8 cellular contexts compared by ENCODE assay signal in genomic region chr11:14892036-14892556, GRCh38. TPM values are rescaled to one million over a fixed set of nuclear protein-coding genes. Genes with fewer than 3 reads are reported as not detected.
DNase-seq lines count a peak whose midpoint lies in the region; ATAC-seq, FAIRE-seq and TF ChIP-seq lines count a peak whose summit lies in the region.

CYP2R1 (minus strand) TSS chr11:14892231; CDS start chr11:14892205, 26 bp downstream.

- CTCF ChIA-PET in endothelial cell of umbilical vein (lab: Charles Lee) = interaction anchor here (0.7 to 8.1 kb wide), 6 partner anchors 10 to 362 kb away, joined by 3 to 154 read pairs (median 4); no protein-coding TSS in a partner anchor

- H3K79me2 ChIP-seq in OCI-LY3 (ENCODE audit: low read length) = peaks cover 4% of the 10 kb centered on the region; the same call in 1 of the 2 replicates
- H3K79me2 ChIP-seq in endothelial cell of umbilical vein (ENCODE audit: control insufficient read depth, insufficient read depth, low read length) = no peaks in the 10 kb centered on the region

- H4K20me1 ChIP-seq in OCI-LY3 (ENCODE audit: insufficient read depth, low read length) (no peaks in the 10 kb centered on the region), endothelial cell of umbilical vein (replicated peaks; ENCODE audit: control insufficient read depth, extremely low read depth, insufficient read depth, low read length) (no peaks in the 10 kb centered on the region)

- H3K9me1 ChIP-seq in endothelial cell of umbilical vein (replicated peaks; ENCODE audit: control insufficient read depth, extremely low read depth, insufficient read depth, low read length) = no peaks in the 10 kb centered on the region

- no peaks in the 10 kb centered on the region for H3K36me3 ChIP-seq in OCI-LY3 (replicated peaks; ENCODE audit: low read depth, low read length)
- H3K36me3 ChIP-seq in endothelial cell of umbilical vein (ENCODE audit: control insufficient read depth in 2 of 2, extremely low read depth in 1 of 2, insufficient read depth in 2 of 2, low read length in 2 of 2) = no peaks in the 10 kb centered on the region

- DNase-seq in DMS 273 (lab: John Stamatoyannopoulos, UW; ENCODE audit: unreplicated experiment) = peak; percentile 95
- peak; percentile 89 for DNase-seq in HuH-7.5 (ENCODE audit: low spot score)
- DNase-seq in activated T-cell treated with anti-CD3 and anti-CD28 coated beads for 24 hours (ENCODE audit: low read depth) = peak; percentile 85
- peak; percentile 98 for DNase-seq in endothelial cell of umbilical vein (ENCODE audit: low read depth, low spot score)
- peak; percentile 72 to 81 for DNase-seq in stimulated activated CD8-positive, alpha-beta memory T cell treated with anti-CD3 and anti-CD28 coated beads, Interleukin-4, amount 100 ng/mL, for 1 hour (ENCODE audit: low read depth in 2 of 2, low spot score in 1 of 2)

- dilution Hi-C loops in endothelial cell of umbilical vein (cut with MboI; ENCODE audit: extremely low pct_ligation_motif_present, low sequenced_read_pairs) = no loop called here

- H3K9me3 ChIP-seq in OCI-LY3 (ENCODE audit: insufficient read depth, low read length) (no peaks in the 10 kb centered on the region), endothelial cell of umbilical vein (replicated peaks; ENCODE audit: control insufficient read depth, insufficient read depth, low read length) (no peaks in the 10 kb centered on the region), mononuclear cell (ENCODE audit: low read depth, low read length) (no peaks in the 10 kb centered on the region)

- peaks cover 15% of the 10 kb centered on the region for H3K4me1 ChIP-seq in OCI-LY3 (ENCODE audit: low read length)
- peaks cover 9% of the 10 kb centered on the region for H3K4me1 ChIP-seq in endothelial cell of umbilical vein (ENCODE audit: control insufficient read depth, extremely low read depth, insufficient read depth, low read length)
- peaks cover 26% of the 10 kb centered on the region for H3K4me1 ChIP-seq in mononuclear cell (ENCODE audit: insufficient read depth, low read length)

- intact Hi-C loops in endothelial cell of umbilical vein (cut with micrococcal nuclease) = loop anchor here (5.0 kb wide), 2 partner anchors 250 to 315 kb away; partner anchors contain the start of gene PDE3B

- TF ChIP-seq CTCF in OCI-LY3 (IDR thresholded peaks at IDR 0.05; ENCODE audit: low read depth, low read length) (no peak; the same call in 1 of the 2 replicates), endothelial cell of umbilical vein (IDR thresholded peaks at IDR 0.05; ENCODE audit: extremely low read depth in 1 of 2, insufficient read depth in 1 of 2, low read depth in 1 of 2, low read length in 2 of 2) (no peak)

- peak; percentile 93 for FAIRE-seq in endothelial cell of umbilical vein (lab: Jason Lieb, UNC)

- POLR2A ChIA-PET in endothelial cell of umbilical vein (lab: Charles Lee) = interaction anchor here (1.2 to 1.6 kb wide), 3 partner anchors 11 to 16 kb away, joined by 3 to 7 read pairs (median 7); no protein-coding TSS in a partner anchor

- ATAC-seq in GM21528 (IDR thresholded peaks at IDR 0.05; ENCODE audit: low FRiP score, unreplicated experiment) = peak; percentile 97

- peak within 1 kb of the TSS; percentile 75 for H3K9ac ChIP-seq in OCI-LY3 (ENCODE audit: low read length)
- H3K9ac ChIP-seq in endothelial cell of umbilical vein (replicated peaks; ENCODE audit: extremely low read depth, insufficient read depth, low read length) = peak within 1 kb of the TSS; percentile 61

- H3K27me3 ChIP-seq in OCI-LY3 (ENCODE audit: low read depth, low read length) (no peaks in the 10 kb centered on the region), endothelial cell of umbilical vein (ENCODE audit: control insufficient read depth in 2 of 2, insufficient read depth in 2 of 2, low read length in 2 of 2) (no peaks in the 10 kb centered on the region), mononuclear cell (ENCODE audit: insufficient read depth, low read length) (no peaks in the 10 kb centered on the region)

- peak within 1 kb of the TSS; percentile 74 for H3K27ac ChIP-seq in OCI-LY3 (ENCODE audit: low read length)
- H3K27ac ChIP-seq in endothelial cell of umbilical vein (ENCODE audit: insufficient read depth, low read depth, low read length) = peak within 1 kb of the TSS; percentile 54

- H2AFZ ChIP-seq in OCI-LY3 (ENCODE audit: low read depth, low read length) (peak within 1 kb of the TSS; percentile 72), endothelial cell of umbilical vein (ENCODE audit: low read depth, low read length) (peak within 1 kb of the TSS; percentile 91)

- TF ChIP-seq POLR2A in endothelial cell of umbilical vein (IDR thresholded peaks at IDR 0.05; ENCODE audit: low read depth, low read length) = no peak

- no TSS peak for BruUV-seq in endothelial cell of umbilical vein (replicated peaks; lab: Mats Ljungman, UMichigan)

- H3K4me2 ChIP-seq in OCI-LY3 (ENCODE audit: low read length) = peak within 1 kb of the TSS; percentile 83
- H3K4me2 ChIP-seq in endothelial cell of umbilical vein (ENCODE audit: insufficient read depth, low read length) = peak within 1 kb of the TSS; percentile 86

- H3K4me3 ChIP-seq in OCI-LY3 (ENCODE audit: low read length) = peak within 1 kb of the TSS; percentile 82
- peak within 1 kb of the TSS; percentile 52 to 73 (median 60) for H3K4me3 ChIP-seq in endothelial cell of umbilical vein (replicated peaks in 1 of 3; ENCODE audit: insufficient read depth in 1 of 3, low read depth in 1 of 3, low read length in 3 of 3)
- peak within 1 kb of the TSS; percentile 66 for H3K4me3 ChIP-seq in mononuclear cell (ENCODE audit: low read length)

TF ChIP-seq in endothelial cell of umbilical vein, 7 proteins besides CTCF, POLR2A, EP300 and RAD21:
- no peak for TF ChIP-seq EZH2 (IDR thresholded peaks at IDR 0.05; ENCODE audit: borderline replicate concordance, low read depth, low read length, severe bottlenecking)
- TF ChIP-seq JUN (IDR thresholded peaks at IDR 0.05; ENCODE audit: borderline replicate concordance, insufficient read depth, insufficient read length, low read depth) = no peak
- TF ChIP-seq MYC (IDR thresholded peaks at IDR 0.05; ENCODE audit: low read depth, low read length) = no peak
- no peak for TF ChIP-seq POLR2AphosphoS5 (IDR thresholded peaks at IDR 0.05; ENCODE audit: insufficient read depth, low read depth, low read length)
- no peak for TF ChIP-seq FOS (IDR thresholded peaks at IDR 0.05; ENCODE audit: borderline replicate concordance, insufficient read depth, low read length)
- TF ChIP-seq, protein P1, sequence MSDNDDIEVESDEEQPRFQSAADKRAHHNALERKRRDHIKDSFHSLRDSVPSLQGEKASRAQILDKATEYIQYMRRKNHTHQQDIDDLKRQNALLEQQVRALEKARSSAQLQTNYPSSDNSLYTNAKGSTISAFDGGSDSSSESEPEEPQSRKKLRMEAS (IDR thresholded peaks at IDR 0.05; ENCODE audit: insufficient read depth, insufficient read length) = no peak
- no peak for TF ChIP-seq GATA2 (IDR thresholded peaks at IDR 0.05; ENCODE audit: insufficient read depth, insufficient read length, low read depth, low read length)

RNA-seq across cellular contexts. Expression of gene CYP2R1, which starts in this region (rescaled TPM):
- total RNA-seq in endothelial cell of umbilical vein = 8.0 and 11.6 TPM in 2 replicates
- 5.8 and 6.5 TPM in 2 replicates for polyA plus RNA-seq in endothelial cell of umbilical vein
- polyA plus RNA-seq in endothelial cell of umbilical vein (2011; cell fraction: cytosol; rRNA removed) = 6.0 and 7.6 TPM in 2 replicates
- polyA plus RNA-seq in endothelial cell of umbilical vein (2011; cell fraction: nucleus; rRNA removed) = 31.7 and 35.8 TPM in 2 replicates
- polyA plus RNA-seq in endothelial cell of umbilical vein (2012) = 15.8 and 16.3 TPM in 2 replicates
- polyA minus RNA-seq in endothelial cell of umbilical vein = 8.0 and 8.1 TPM in 2 replicates
- 1.8 TPM for polyA minus RNA-seq in endothelial cell of umbilical vein (2011; cell fraction: cytosol; rRNA and poly(A)+ RNA removed)
- 9.7 and 15.8 TPM in 2 replicates for polyA minus RNA-seq in endothelial cell of umbilical vein (2011; cell fraction: nucleus; rRNA and poly(A)+ RNA removed)
- 15.6 TPM for total RNA-seq in mononuclear cell

Comparison
In these comparisons a context has a peak if more than half of its experiments do, and no peak if none do; other contexts are left out.
1. Peak in every context shown above with its lines: DNase-seq, ATAC-seq, H3K4me3 ChIP-seq and H3K27ac ChIP-seq.